In the genomic region with DNA sequence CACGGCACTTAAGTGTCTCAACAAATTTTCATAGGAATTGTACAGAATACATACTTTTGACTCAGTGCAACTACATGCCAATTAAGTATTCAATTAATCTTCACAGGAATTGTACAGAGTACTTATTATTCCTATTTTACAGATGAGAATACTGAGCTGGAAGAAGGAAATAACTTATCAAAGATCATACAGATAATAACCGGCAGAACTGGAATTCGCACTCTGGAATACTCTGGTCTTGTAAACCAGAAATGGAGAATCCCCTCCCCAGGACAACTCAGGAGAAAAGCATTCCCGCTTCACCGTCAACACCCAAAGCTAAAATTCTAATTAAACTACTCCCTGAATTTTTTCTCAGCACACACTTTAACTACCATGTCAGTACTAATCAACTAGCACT, we compare ENCODE assay signal across 3 cellular contexts.
"Had no signal": no experiment of that assay in that cellular context is flagged by ENCODE, and none has a peak within 500 bp of the region (broad histone marks: within the 10 kb centered on the region; RNA-seq: fewer than 3 reads in every experiment).

No MANE protein-coding gene starts in this region.

- DNase-seq: GDM1, GF-D8 had no signal

- H3K4me3 ChIP-seq: GM12878 had no signal

- ATAC-seq: GM12878 had no signal
